10 cellular contexts compared by ENCODE assay signal in the genomic region with DNA sequence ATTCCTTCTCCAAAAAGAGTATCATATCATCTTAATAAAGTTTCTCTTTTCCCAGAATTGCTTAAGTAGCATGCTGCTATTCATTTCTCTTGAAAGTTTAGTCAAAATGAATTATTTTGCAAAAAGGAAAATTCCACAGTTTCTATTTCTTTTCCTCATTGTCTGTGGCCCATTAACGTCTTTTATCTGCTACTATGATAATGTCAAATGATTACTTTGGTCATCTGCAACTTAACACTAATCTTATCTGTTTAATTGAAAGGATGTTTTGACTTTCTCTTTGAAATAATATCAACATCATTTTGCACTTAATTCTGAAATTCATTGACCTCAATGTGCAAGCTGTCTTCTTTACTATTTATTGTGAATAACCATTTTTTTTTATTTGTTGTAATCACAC.
"Had no signal": no experiment of that assay in that cellular context is flagged by ENCODE, and none has a peak within 500 bp of the region (broad histone marks: within the 10 kb centered on the region; RNA-seq: fewer than 3 reads in every experiment).

No MANE protein-coding gene starts in this region.

- H3K4me3 ChIP-seq: breast epithelium, upper lobe of left lung had no signal

- H3K9me3 Mint-ChIP-seq: activated naive CD8-positive, alpha-beta T cell treated with anti-CD3 and anti-CD28 coated beads for 36 hours; activated T-helper 1 cell treated with anti-CD3 and anti-CD28 coated beads, Interleukin-12 subunit alpha, Interleukin-12 subunit beta, Interleukin-2, Interleukin-4 antibody, amounts not matched to agents 30 ng/mL and 10 ng/mL and 1 ng/mL, durations not matched to agents 14 hours and 24 hours and 36 hours; immature natural killer cell had no signal

- DNase-seq: activated naive CD8-positive, alpha-beta T cell treated with anti-CD3 and anti-CD28 coated beads for 36 hours; immature natural killer cell; occipital lobe; stimulated activated CD4-positive, alpha-beta T cell treated with anti-CD3 and anti-CD28 coated beads, Interleukin-2, amount 100 ng/mL, for 48 hours; stimulated activated naive CD4-positive, alpha-beta T cell; upper lobe of left lung had no signal

- H3K27ac ChIP-seq: breast epithelium, upper lobe of left lung had no signal

- H3K27me3 ChIP-seq: breast epithelium, upper lobe of left lung had no signal

- H3K9me3 ChIP-seq: breast epithelium, upper lobe of left lung had no signal

- H3K36me3 Mint-ChIP-seq: activated naive CD8-positive, alpha-beta T cell treated with anti-CD3 and anti-CD28 coated beads for 36 hours; immature natural killer cell had no signal

- H3K4me1 ChIP-seq: breast epithelium, upper lobe of left lung had no signal

- H3K4me3 Mint-ChIP-seq: activated naive CD8-positive, alpha-beta T cell treated with anti-CD3 and anti-CD28 coated beads for 36 hours; activated T-helper 1 cell treated with anti-CD3 and anti-CD28 coated beads, Interleukin-12 subunit alpha, Interleukin-12 subunit beta, Interleukin-2, Interleukin-4 antibody, amounts not matched to agents 30 ng/mL and 10 ng/mL and 1 ng/mL, durations not matched to agents 14 hours and 24 hours and 36 hours; immature natural killer cell; nephron progenitor cell had no signal

- H3K4me1 Mint-ChIP-seq: activated naive CD8-positive, alpha-beta T cell treated with anti-CD3 and anti-CD28 coated beads for 36 hours; immature natural killer cell; nephron progenitor cell had no signal

- ATAC-seq: esophagus mucosa had no signal

- H3K27me3 Mint-ChIP-seq: activated naive CD8-positive, alpha-beta T cell treated with anti-CD3 and anti-CD28 coated beads for 36 hours had no signal

- H3K36me3 ChIP-seq: breast epithelium, upper lobe of left lung had no signal

- H3K27ac Mint-ChIP-seq: activated naive CD8-positive, alpha-beta T cell treated with anti-CD3 and anti-CD28 coated beads for 36 hours; activated T-helper 1 cell treated with anti-CD3 and anti-CD28 coated beads, Interleukin-12 subunit alpha, Interleukin-12 subunit beta, Interleukin-2, Interleukin-4 antibody, amounts not matched to agents 30 ng/mL and 10 ng/mL and 1 ng/mL, durations not matched to agents 14 hours and 24 hours and 36 hours; immature natural killer cell; nephron progenitor cell had no signal
